Comparison of ENCODE assay signal across 8 cellular contexts in the genomic region with DNA sequence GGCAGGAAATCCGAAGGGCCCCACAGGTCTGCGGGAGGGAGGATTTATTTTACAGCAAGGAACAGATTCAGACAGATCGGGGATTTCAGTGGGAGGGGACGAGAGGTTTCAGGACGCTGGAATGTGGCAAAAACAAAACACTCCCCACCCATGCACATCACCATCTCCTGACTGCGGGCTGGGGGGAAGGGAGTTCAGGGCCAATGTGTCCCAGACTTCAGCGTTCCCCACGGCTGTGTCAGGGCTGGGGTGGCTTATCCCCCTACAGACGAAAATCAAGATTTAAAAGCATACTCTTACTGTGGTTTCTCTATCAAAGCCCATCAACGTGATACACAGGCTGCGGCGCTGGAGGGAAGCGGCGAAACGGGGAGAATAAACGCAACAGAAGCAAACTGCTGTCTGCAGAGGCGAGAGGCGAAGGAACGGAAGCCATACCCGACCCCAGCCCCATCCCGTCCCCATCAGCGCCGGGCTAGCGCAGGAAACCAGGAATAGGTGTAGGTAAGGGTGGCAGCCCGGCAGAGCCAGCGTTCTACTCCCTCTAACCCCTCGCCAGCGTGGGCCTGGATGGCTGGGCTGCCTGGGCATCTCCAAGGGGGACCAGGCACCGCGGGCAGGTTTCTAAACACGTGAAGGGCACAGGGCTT. TPM values are rescaled to one million over a fixed set of nuclear protein-coding genes. Genes with fewer than 3 reads are reported as not detected.
A peak's percentile ranks its signal among the peaks of the same experiment; 100 is the strongest.
DNase-seq lines count a peak whose midpoint lies in the region; ATAC-seq and TF ChIP-seq lines count a peak whose summit lies in the region.

No MANE protein-coding gene starts in this region.

- 2 to 4% (median 3%) methylated on average over 31 of the region's 31 CpGs for WGBS in psoas muscle, 3 donors

- H3K9me3 ChIP-seq in RWPE2 (ENCODE audit: severe bottlenecking), result peaks cover 2% of the 10 kb centered on the region
- no peaks in the 10 kb centered on the region for H3K9me3 ChIP-seq in psoas muscle

- no peaks in the 10 kb centered on the region for H3K4me1 ChIP-seq in RWPE2 (ENCODE audit: insufficient read depth, poor library complexity, severe bottlenecking)
- peaks cover 18% of the 10 kb centered on the region for H3K4me1 ChIP-seq in psoas muscle

- no peak for TF ChIP-seq CTCF in RWPE2 (IDR thresholded peaks at IDR 0.05; ENCODE audit: poor library complexity, severe bottlenecking)
- TF ChIP-seq CTCF in fibroblast of the aortic adventitia (IDR thresholded peaks at IDR 0.05; ENCODE audit: insufficient read depth, low read length), result no peak
- no peak for TF ChIP-seq CTCF in psoas muscle (IDR thresholded peaks at IDR 0.05)

- intact Hi-C loops in psoas muscle (cut with DNase I), result no loop called here

- peaks cover 86% of the 10 kb centered on the region; the same call in 1 of the 2 replicates for H3K27me3 ChIP-seq in H7 (ENCODE audit: control insufficient read depth, insufficient read depth, low read length)
- no peaks in the 10 kb centered on the region for H3K27me3 ChIP-seq in RWPE2 (ENCODE audit: insufficient read depth, poor library complexity, severe bottlenecking)
- peaks cover 3 to 96% (median 25%) of the 10 kb centered on the region in 3 donors for H3K27me3 ChIP-seq in psoas muscle (ENCODE audit: insufficient read depth in 3 of 3, low read length in 2 of 3)

- H3K4me3 ChIP-seq in H7 (ENCODE audit: insufficient read depth, low read depth, low read length) (peak overlapping the region; percentile 86), RWPE2 (ENCODE audit: severe bottlenecking) (peak overlapping the region; percentile 74), fibroblast of the aortic adventitia (ENCODE audit: low read depth, low read length) (peak overlapping the region; percentile 77), psoas muscle (peak overlapping the region; percentile 68)

- no peaks in the 10 kb centered on the region for H3K36me3 ChIP-seq in H7 (replicated peaks; ENCODE audit: control insufficient read depth, insufficient read depth, low read length)
- no peaks in the 10 kb centered on the region for H3K36me3 ChIP-seq in RWPE2 (ENCODE audit: low read depth)
- no peaks in the 10 kb centered on the region for H3K36me3 ChIP-seq in psoas muscle (ENCODE audit: insufficient read depth in 1 of 2, low read depth in 1 of 2)

- peak; percentile 24 for ATAC-seq in RWPE2 (ENCODE audit: low read depth)
- peak in 2 of 4 donors; percentile 3 to 28 for ATAC-seq in psoas muscle
- ATAC-seq in HG03469 (IDR thresholded peaks at IDR 0.05; ENCODE audit: unreplicated experiment), result no peak
- ATAC-seq in GM21515 (IDR thresholded peaks at IDR 0.05; ENCODE audit: unreplicated experiment), result no peak
- no peak for ATAC-seq in HG02870 (IDR thresholded peaks at IDR 0.05; ENCODE audit: unreplicated experiment)

- H3K27ac ChIP-seq in RWPE2 (ENCODE audit: poor library complexity, severe bottlenecking) (peak overlapping the region; percentile 91), psoas muscle (no peak overlapping the region)

- DNase-seq in H7 (peak; percentile 70), RWPE2 (ENCODE audit: low spot score) (peak; percentile 66), fibroblast of the aortic adventitia (ENCODE audit: low read depth) (peak; percentile 68), psoas muscle (peak in 1 of 2 donors; percentile 46), cerebellar nuclear complex (lab: John Stamatoyannopoulos, UW) (no peak)

RNA-seq across cellular contexts. Expression of a gene that starts 2.7 kb away (rescaled TPM):
- 21.8 and 29.6 TPM in 2 replicates for total RNA-seq in H7 (2014; rRNA removed; shearing (Covaris generic))
- total RNA-seq in fibroblast of the aortic adventitia (ENCODE audit: low replicate concordance) (26.4 and 113 TPM in 2 replicates), psoas muscle (1 to 10 TPM in 2 of 4 donors, under 1 TPM in 2; 0.48 to 1.7 (median 0.97) TPM)
- polyA plus RNA-seq in psoas muscle, result under 1 TPM; 0.05 to 0.19 (median 0.06) TPM

Comparison
In these comparisons a context has a peak if more than half of its experiments do, and no peak if none do; other contexts are left out.
1. DNase-seq: peak in H7 (single experiment), RWPE2 (single experiment) and fibroblast of the aortic adventitia (single experiment); none in cerebellar nuclear complex (0 of 2).
2. Peak in every context shown above with its lines, with median percentiles within 50 percentile points of each other: H3K4me3 ChIP-seq.